In the genomic region with DNA sequence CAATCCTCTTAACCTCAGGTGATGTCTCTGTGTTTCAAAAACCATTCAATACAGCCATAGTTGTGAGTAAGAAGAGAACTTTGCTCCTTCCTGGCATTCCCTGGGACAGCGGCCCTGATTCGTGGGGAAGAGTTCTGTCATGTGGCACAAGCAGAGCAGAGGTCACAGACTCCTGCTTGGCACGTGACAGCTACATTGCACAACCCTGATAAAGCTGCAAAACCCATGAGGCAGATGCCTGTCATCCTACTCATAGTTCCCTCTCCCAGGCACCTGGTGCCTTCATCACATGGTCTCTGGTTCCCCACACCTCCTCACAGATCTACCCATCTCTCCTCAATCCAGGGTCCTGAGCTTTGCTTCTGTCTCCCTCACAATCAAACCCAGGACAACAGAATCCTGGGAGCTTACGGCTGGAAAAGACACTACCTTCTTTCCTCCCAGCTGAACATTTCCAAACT, we compare ENCODE assay signal across 1 cellular context.
A peak's percentile ranks its signal among the peaks of the same experiment; 100 is the strongest.
TF ChIP-seq lines count a peak whose summit lies in the region.

No MANE protein-coding gene starts in this region.

TF ChIP-seq in HepG2, 621 proteins besides CTCF, POLR2A, EP300 and RAD21 (continued from another document and continues in another):
- TF ChIP-seq, protein P1, sequence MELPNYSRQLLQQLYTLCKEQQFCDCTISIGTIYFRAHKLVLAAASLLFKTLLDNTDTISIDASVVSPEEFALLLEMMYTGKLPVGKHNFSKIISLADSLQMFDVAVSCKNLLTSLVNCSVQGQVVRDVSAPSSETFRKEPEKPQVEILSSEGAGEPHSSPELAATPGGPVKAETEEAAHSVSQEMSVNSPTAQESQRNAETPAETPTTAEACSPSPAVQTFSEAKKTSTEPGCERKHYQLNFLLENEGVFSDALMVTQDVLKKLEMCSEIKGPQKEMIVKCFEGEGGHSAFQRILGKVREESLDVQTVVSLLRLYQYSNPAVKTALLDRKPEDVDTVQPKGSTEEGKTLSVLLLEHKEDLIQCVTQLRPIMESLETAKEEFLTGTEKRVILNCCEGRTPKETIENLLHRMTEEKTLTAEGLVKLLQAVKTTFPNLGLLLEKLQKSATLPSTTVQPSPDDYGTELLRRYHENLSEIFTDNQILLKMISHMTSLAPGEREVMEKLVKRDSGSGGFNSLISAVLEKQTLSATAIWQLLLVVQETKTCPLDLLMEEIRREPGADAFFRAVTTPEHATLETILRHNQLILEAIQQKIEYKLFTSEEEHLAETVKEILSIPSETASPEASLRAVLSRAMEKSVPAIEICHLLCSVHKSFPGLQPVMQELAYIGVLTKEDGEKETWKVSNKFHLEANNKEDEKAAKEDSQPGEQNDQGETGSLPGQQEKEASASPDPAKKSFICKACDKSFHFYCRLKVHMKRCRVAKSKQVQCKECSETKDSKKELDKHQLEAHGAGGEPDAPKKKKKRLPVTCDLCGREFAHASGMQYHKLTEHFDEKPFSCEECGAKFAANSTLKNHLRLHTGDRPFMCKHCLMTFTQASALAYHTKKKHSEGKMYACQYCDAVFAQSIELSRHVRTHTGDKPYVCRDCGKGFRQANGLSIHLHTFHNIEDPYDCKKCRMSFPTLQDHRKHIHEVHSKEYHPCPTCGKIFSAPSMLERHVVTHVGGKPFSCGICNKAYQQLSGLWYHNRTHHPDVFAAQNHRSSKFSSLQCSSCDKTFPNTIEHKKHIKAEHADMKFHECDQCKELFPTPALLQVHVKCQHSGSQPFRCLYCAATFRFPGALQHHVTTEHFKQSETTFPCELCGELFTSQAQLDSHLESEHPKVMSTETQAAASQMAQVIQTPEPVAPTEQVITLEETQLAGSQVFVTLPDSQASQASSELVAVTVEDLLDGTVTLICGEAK (IDR thresholded peaks at IDR 0.05) = no peak
- TF ChIP-seq, protein P1 (CRISPR knock-in tag; IDR thresholded peaks at IDR 0.05) = peak; percentile 95
- TF ChIP-seq NFKBIZ (CRISPR knock-in tag; IDR thresholded peaks at IDR 0.05) (peak; percentile 96), SETDB1 (CRISPR knock-in tag; IDR thresholded peaks at IDR 0.05; ENCODE audit: borderline replicate concordance) (no peak), POLR2AphosphoS5 (IDR thresholded peaks at IDR 0.05; ENCODE audit: low read depth, low read length) (no peak), ZC3H13 (CRISPR knock-in tag; IDR thresholded peaks at IDR 0.05) (peak; percentile 91; the same call in 1 of the 2 replicates), SMARCE1 (IDR thresholded peaks at IDR 0.05; ENCODE audit: borderline replicate concordance) (no peak), JDP2 (CRISPR knock-in tag; IDR thresholded peaks at IDR 0.05; ENCODE audit: borderline replicate concordance) (no peak; the same call in 1 of the 2 replicates), ZNF382 (CRISPR knock-in tag; IDR thresholded peaks at IDR 0.05; ENCODE audit: borderline replicate concordance) (no peak), ZEB1 (IDR thresholded peaks at IDR 0.05; ENCODE audit: insufficient replicate concordance, low read depth) (peak; percentile 38), CBX1 (IDR thresholded peaks at IDR 0.05; ENCODE audit: low read depth) (peak; percentile 66), ZFAT (CRISPR knock-in tag; conservative IDR thresholded peaks at IDR 0.05) (no peak), NFYC (CRISPR knock-in tag; IDR thresholded peaks at IDR 0.05) (peak; percentile 75), KAT8 (CRISPR knock-in tag; IDR thresholded peaks at IDR 0.05) (peak; percentile 95), ETV6 (CRISPR knock-in tag; conservative IDR thresholded peaks at IDR 0.05) (peak; percentile 84), MAFK (conservative IDR thresholded peaks at IDR 0.05 in 1 of 2, IDR thresholded peaks at IDR 0.05 in 1 of 2; ENCODE audit: low read length in 2 of 2) (0 out of 4 replicates have a peak, but pooled peaks of 1 of the 2 experiments have one; percentile 13), PHB2 (IDR thresholded peaks at IDR 0.05; ENCODE audit: partially characterized antibody) (no peak), YEATS4 (CRISPR knock-in tag; IDR thresholded peaks at IDR 0.05; ENCODE audit: borderline replicate concordance) (peak; percentile 94), ZNF768 (CRISPR knock-in tag; IDR thresholded peaks at IDR 0.05) (no peak), IRF2 (CRISPR knock-in tag; IDR thresholded peaks at IDR 0.05) (peak; percentile 97), MEIS1 (CRISPR knock-in tag; IDR thresholded peaks at IDR 0.05; ENCODE audit: borderline replicate concordance) (peak; percentile 98)
- TF ChIP-seq, protein P2, sequence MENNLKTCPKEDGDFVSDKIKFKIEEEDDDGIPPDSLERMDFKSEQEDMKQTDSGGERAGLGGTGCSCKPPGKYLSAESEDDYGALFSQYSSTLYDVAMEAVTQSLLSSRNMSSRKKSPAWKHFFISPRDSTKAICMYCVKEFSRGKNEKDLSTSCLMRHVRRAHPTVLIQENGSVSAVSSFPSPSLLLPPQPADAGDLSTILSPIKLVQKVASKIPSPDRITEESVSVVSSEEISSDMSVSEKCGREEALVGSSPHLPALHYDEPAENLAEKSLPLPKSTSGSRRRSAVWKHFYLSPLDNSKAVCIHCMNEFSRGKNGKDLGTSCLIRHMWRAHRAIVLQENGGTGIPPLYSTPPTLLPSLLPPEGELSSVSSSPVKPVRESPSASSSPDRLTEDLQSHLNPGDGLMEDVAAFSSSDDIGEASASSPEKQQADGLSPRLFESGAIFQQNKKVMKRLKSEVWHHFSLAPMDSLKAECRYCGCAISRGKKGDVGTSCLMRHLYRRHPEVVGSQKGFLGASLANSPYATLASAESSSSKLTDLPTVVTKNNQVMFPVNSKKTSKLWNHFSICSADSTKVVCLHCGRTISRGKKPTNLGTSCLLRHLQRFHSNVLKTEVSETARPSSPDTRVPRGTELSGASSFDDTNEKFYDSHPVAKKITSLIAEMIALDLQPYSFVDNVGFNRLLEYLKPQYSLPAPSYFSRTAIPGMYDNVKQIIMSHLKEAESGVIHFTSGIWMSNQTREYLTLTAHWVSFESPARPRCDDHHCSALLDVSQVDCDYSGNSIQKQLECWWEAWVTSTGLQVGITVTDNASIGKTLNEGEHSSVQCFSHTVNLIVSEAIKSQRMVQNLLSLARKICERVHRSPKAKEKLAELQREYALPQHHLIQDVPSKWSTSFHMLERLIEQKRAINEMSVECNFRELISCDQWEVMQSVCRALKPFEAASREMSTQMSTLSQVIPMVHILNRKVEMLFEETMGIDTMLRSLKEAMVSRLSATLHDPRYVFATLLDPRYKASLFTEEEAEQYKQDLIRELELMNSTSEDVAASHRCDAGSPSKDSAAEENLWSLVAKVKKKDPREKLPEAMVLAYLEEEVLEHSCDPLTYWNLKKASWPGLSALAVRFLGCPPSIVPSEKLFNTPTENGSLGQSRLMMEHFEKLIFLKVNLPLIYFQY (CRISPR knock-in tag; IDR thresholded peaks at IDR 0.05; ENCODE audit: borderline replicate concordance) = peak; percentile 92; the same call in 1 of the 2 replicates
- TF ChIP-seq, protein P3, sequence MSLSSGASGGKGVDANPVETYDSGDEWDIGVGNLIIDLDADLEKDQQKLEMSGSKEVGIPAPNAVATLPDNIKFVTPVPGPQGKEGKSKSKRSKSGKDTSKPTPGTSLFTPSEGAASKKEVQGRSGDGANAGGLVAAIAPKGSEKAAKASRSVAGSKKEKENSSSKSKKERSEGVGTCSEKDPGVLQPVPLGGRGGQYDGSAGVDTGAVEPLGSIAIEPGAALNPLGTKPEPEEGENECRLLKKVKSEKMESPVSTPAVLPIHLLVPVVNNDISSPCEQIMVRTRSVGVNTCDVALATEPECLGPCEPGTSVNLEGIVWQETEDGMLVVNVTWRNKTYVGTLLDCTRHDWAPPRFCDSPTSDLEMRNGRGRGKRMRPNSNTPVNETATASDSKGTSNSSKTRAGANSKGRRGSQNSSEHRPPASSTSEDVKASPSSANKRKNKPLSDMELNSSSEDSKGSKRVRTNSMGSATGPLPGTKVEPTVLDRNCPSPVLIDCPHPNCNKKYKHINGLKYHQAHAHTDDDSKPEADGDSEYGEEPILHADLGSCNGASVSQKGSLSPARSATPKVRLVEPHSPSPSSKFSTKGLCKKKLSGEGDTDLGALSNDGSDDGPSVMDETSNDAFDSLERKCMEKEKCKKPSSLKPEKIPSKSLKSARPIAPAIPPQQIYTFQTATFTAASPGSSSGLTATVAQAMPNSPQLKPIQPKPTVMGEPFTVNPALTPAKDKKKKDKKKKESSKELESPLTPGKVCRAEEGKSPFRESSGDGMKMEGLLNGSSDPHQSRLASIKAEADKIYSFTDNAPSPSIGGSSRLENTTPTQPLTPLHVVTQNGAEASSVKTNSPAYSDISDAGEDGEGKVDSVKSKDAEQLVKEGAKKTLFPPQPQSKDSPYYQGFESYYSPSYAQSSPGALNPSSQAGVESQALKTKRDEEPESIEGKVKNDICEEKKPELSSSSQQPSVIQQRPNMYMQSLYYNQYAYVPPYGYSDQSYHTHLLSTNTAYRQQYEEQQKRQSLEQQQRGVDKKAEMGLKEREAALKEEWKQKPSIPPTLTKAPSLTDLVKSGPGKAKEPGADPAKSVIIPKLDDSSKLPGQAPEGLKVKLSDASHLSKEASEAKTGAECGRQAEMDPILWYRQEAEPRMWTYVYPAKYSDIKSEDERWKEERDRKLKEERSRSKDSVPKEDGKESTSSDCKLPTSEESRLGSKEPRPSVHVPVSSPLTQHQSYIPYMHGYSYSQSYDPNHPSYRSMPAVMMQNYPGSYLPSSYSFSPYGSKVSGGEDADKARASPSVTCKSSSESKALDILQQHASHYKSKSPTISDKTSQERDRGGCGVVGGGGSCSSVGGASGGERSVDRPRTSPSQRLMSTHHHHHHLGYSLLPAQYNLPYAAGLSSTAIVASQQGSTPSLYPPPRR (CRISPR knock-in tag; IDR thresholded peaks at IDR 0.05; ENCODE audit: borderline replicate concordance) = peak; percentile 94
- TF ChIP-seq, protein P4, sequence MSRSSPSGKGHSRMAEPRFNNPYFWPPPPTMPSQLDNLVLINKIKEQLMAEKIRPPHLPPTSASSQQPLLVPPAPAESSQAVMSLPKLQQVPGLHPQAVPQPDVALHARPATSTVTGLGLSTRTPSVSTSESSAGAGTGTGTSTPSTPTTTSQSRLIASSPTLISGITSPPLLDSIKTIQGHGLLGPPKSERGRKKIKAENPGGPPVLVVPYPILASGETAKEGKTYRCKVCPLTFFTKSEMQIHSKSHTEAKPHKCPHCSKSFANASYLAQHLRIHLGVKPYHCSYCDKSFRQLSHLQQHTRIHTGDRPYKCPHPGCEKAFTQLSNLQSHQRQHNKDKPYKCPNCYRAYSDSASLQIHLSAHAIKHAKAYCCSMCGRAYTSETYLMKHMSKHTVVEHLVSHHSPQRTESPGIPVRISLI (CRISPR knock-in tag; IDR thresholded peaks at IDR 0.05; ENCODE audit: borderline replicate concordance) = peak; percentile 77; the same call in 1 of the 2 replicates
- TF ChIP-seq, protein P5, sequence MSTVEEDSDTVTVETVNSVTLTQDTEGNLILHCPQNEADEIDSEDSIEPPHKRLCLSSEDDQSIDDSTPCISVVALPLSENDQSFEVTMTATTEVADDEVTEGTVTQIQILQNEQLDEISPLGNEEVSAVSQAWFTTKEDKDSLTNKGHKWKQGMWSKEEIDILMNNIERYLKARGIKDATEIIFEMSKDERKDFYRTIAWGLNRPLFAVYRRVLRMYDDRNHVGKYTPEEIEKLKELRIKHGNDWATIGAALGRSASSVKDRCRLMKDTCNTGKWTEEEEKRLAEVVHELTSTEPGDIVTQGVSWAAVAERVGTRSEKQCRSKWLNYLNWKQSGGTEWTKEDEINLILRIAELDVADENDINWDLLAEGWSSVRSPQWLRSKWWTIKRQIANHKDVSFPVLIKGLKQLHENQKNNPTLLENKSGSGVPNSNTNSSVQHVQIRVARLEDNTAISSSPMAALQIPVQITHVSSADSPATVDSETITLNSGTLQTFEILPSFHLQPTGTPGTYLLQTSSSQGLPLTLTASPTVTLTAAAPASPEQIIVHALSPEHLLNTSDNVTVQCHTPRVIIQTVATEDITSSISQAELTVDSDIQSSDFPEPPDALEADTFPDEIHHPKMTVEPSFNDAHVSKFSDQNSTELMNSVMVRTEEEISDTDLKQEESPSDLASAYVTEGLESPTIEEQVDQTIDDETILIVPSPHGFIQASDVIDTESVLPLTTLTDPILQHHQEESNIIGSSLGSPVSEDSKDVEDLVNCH (CRISPR knock-in tag; IDR thresholded peaks at IDR 0.05) = no peak
- TF ChIP-seq, protein P6, sequence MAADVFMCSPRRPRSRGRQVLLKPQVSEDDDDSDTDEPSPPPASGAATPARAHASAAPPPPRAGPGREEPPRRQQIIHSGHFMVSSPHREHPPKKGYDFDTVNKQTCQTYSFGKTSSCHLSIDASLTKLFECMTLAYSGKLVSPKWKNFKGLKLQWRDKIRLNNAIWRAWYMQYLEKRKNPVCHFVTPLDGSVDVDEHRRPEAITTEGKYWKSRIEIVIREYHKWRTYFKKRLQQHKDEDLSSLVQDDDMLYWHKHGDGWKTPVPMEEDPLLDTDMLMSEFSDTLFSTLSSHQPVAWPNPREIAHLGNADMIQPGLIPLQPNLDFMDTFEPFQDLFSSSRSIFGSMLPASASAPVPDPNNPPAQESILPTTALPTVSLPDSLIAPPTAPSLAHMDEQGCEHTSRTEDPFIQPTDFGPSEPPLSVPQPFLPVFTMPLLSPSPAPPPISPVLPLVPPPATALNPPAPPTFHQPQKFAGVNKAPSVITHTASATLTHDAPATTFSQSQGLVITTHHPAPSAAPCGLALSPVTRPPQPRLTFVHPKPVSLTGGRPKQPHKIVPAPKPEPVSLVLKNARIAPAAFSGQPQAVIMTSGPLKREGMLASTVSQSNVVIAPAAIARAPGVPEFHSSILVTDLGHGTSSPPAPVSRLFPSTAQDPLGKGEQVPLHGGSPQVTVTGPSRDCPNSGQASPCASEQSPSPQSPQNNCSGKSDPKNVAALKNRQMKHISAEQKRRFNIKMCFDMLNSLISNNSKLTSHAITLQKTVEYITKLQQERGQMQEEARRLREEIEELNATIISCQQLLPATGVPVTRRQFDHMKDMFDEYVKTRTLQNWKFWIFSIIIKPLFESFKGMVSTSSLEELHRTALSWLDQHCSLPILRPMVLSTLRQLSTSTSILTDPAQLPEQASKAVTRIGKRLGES (CRISPR knock-in tag; IDR thresholded peaks at IDR 0.05; ENCODE audit: borderline replicate concordance) = peak; percentile 98
